In the genomic region with DNA sequence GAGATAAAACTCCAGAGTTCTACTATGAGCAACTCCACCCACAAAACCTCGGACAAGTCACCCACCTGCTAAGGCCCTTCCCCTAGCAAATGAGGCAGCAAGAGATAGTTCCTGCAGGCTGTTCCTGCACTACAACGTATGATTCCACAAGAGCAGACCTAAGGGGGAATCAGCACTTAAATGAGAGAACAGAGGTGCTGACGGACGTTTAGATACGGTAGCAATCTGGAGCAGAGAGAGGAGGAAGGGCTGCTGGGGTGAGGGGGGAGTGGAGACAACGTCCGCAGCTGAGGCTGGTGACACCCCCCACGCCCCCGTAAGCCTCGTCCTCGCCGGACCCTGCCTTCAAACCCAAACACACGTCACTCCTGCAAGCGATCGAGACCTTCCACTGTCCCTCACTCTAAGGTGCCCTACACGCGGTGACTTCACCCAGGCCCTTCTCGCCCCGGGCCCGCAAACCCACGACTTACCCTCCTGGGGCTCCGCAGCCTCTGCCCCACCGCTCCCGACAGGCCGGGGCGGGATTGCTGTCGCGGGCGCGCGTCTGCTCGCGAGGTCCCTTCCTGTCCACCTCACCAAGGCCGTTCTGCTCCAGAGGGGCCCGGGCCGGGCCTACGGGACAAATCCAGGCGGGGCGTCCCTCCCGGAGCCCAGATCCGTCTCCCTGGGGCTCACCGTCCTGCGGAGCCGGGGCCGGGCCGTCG, we compare ENCODE assay signal across 8 cellular contexts. TPM values are rescaled to one million over a fixed set of nuclear protein-coding genes. Genes with fewer than 3 reads are reported as not detected.
DNase-seq lines count a peak whose midpoint lies in the region; ATAC-seq lines count a peak whose summit lies in the region.

No MANE protein-coding gene starts in this region.

- peak overlapping the region; percentile 31 for H4K12ac ChIP-seq in trophoblast cell (ENCODE audit: low read depth, low read length)

- no peaks in the 10 kb centered on the region for H3K27me3 ChIP-seq in trophoblast cell (ENCODE audit: insufficient read depth, low read length)

- WGBS in trophoblast cell (ENCODE audit: extremely low coverage, insufficient coverage, insufficient read length) = no CpG with 5 or more reads among the region's 47 CpGs

- H3K79me2 ChIP-seq in trophoblast cell (ENCODE audit: control insufficient read depth, insufficient read depth, low read length, poor library complexity) = peaks cover 11% of the 10 kb centered on the region

- H3K36me3 ChIP-seq in trophoblast cell (ENCODE audit: control insufficient read depth in 1 of 2, insufficient read depth in 2 of 2, low read length in 2 of 2) = peaks cover 20 to 24% of the 10 kb centered on the region in 2 experiments

- DNase-seq in NCI-H748 (lab: John Stamatoyannopoulos, UW; ENCODE audit: unreplicated experiment) (peak; percentile 34), NCI-H748 treated with DMSO at 0.1 percent for 48 hours (lab: John Stamatoyannopoulos, UW) (no peak), NOMO-1 treated with DMSO at 0.1 percent for 48 hours (lab: John Stamatoyannopoulos, UW; ENCODE audit: unreplicated experiment) (peak; percentile 27), activated gamma-delta T cell treated with Interleukin-2 at 50 U/mL for 16 hours (peak; percentile 22), glomerular visceral epithelial cell (ENCODE audit: extremely low spot score) (peak; percentile 38), trophoblast cell (peak; percentile 13 to 41), occipital lobe (lab: John Stamatoyannopoulos, UW) (no peak)

- peak overlapping the region; percentile 67 for H4K91ac ChIP-seq in trophoblast cell (ENCODE audit: low read depth, low read length)

- H3K9ac ChIP-seq in trophoblast cell (ENCODE audit: low read length) = peak overlapping the region; percentile 73

- H2BK5ac ChIP-seq in trophoblast cell (ENCODE audit: low read depth, low read length, poor library complexity) = no peak overlapping the region

- H3K4ac ChIP-seq in trophoblast cell (ENCODE audit: low read depth, low read length) = peak overlapping the region; percentile 12

- H3K18ac ChIP-seq in trophoblast cell (ENCODE audit: low read length) = peak overlapping the region; percentile 53

- peaks cover 0 to 4% of the 10 kb centered on the region in 2 experiments for H3K4me1 ChIP-seq in trophoblast cell (ENCODE audit: control insufficient read depth in 1 of 2, insufficient read depth in 2 of 2, low read length in 2 of 2)

- peaks cover 5% of the 10 kb centered on the region for H3K9me3 ChIP-seq in trophoblast cell (ENCODE audit: insufficient read depth, low read depth, low read length)

- no peak overlapping the region for H2BK120ac ChIP-seq in trophoblast cell (ENCODE audit: insufficient read depth, low read length, poor library complexity)

- H3K14ac ChIP-seq in trophoblast cell (ENCODE audit: low read length) = peak overlapping the region; percentile 60

- peak overlapping the region; percentile 33 for H2AFZ ChIP-seq in trophoblast cell (ENCODE audit: insufficient read depth, low read length, poor library complexity)

- peak; percentile 34 for ATAC-seq in HG02840 (IDR thresholded peaks at IDR 0.05; ENCODE audit: low FRiP score, unreplicated experiment)

- H3K27ac ChIP-seq in trophoblast cell (ENCODE audit: low read depth, low read length) = no peak overlapping the region

- peak overlapping the region; percentile 13 for H3K23ac ChIP-seq in trophoblast cell (ENCODE audit: low read length)

- H2AK5ac ChIP-seq in trophoblast cell (ENCODE audit: low read length) = peak overlapping the region; percentile 33

- peak overlapping the region; percentile 88 for H3K4me2 ChIP-seq in trophoblast cell (ENCODE audit: low read length)

- peak overlapping the region; percentile 84 for H3K4me3 ChIP-seq in trophoblast cell (ENCODE audit: low read depth, low read length)

- H2BK12ac ChIP-seq in trophoblast cell (ENCODE audit: low read length) = no peak overlapping the region

- H4K8ac ChIP-seq in trophoblast cell (ENCODE audit: low read depth, low read length) = peak overlapping the region; percentile 81

- peaks cover 9% of the 10 kb centered on the region for H3K79me1 ChIP-seq in trophoblast cell (ENCODE audit: low read length)

RNA-seq across cellular contexts. Expression of gene ZNF12, which starts 0.6 kb away (rescaled TPM):
- 8.8 and 9.5 TPM in 2 replicates for polyA plus RNA-seq in trophoblast cell (2013)
- 33.4 TPM for total RNA-seq in occipital lobe

RNA-seq across cellular contexts. Expression of gene RSPH10B2, which starts 47.8 kb away (rescaled TPM):
- 0.08 and 0.10 TPM in 2 replicates for polyA plus RNA-seq in trophoblast cell (2013)
- total RNA-seq in occipital lobe = 1.7 TPM

Comparison
In these comparisons a context has a peak if more than half of its experiments do, and no peak if none do; other contexts are left out.
1. DNase-seq: peak in NCI-H748 (single experiment), NOMO-1 treated with DMSO at 0.1 percent for 48 hours (single experiment), activated gamma-delta T cell treated with Interleukin-2 at 50 U/mL for 16 hours (single experiment), glomerular visceral epithelial cell (single experiment) and trophoblast cell (2 of 2); none in NCI-H748 treated with DMSO at 0.1 percent for 48 hours (single experiment) and occipital lobe (single experiment).